ENCODE assay signal across 8 cellular contexts in genomic region chr20:56358600-56359211, GRCh38. TPM values are rescaled to one million over a fixed set of nuclear protein-coding genes. Genes with fewer than 3 reads are reported as not detected.
DNase-seq lines count a peak whose midpoint lies in the region; TF ChIP-seq lines count a peak whose summit lies in the region.

A gene with protein sequence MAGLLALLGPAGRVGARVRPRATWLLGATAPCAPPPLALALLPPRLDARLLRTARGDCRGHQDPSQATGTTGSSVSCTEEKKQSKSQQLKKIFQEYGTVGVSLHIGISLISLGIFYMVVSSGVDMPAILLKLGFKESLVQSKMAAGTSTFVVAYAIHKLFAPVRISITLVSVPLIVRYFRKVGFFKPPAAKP (plus strand): TSS chr20:56358974. CDS start chr20:56359006, 32 bp downstream.

- no peaks in the 10 kb centered on the region for H3K36me3 ChIP-seq in CD4-positive, alpha-beta memory T cell (ENCODE audit: insufficient read depth, low read length)

- peak within 1 kb of the TSS; percentile 29 to 88 (median 86) for H3K27ac Mint-ChIP-seq in CD4-positive, alpha-beta memory T cell
- no peak within 1 kb of the TSS for H3K27ac Mint-ChIP-seq in endothelial cell (ENCODE audit: unreplicated experiment)
- H3K27ac Mint-ChIP-seq in mesothelial cell of epicardium: peak within 1 kb of the TSS; percentile 96

- no peaks in the 10 kb centered on the region for H3K27me3 ChIP-seq in CD4-positive, alpha-beta memory T cell (ENCODE audit: insufficient read depth, low read length)

- peak within 1 kb of the TSS; percentile 52 to 81 for H3K4me3 ChIP-seq in CD4-positive, alpha-beta memory T cell (ENCODE audit: low read length in 2 of 2)

- H3K9me3 Mint-ChIP-seq in CD4-positive, alpha-beta memory T cell: no peaks in the 10 kb centered on the region
- H3K9me3 Mint-ChIP-seq in endothelial cell (ENCODE audit: unreplicated experiment) (no peaks in the 10 kb centered on the region), mesothelial cell of epicardium (no peaks in the 10 kb centered on the region)

- H3K27me3 Mint-ChIP-seq in CD4-positive, alpha-beta memory T cell: no peaks in the 10 kb centered on the region
- H3K27me3 Mint-ChIP-seq in endothelial cell (ENCODE audit: unreplicated experiment): peaks cover 4% of the 10 kb centered on the region
- H3K27me3 Mint-ChIP-seq in mesothelial cell of epicardium (ENCODE audit: low read depth): peaks cover 3% of the 10 kb centered on the region

- POLR2A ChIA-PET in CD4-positive, alpha-beta memory T cell (lab: Charles Lee; ENCODE audit: partially characterized antibody): interaction anchor here (0.9 to 4.3 kb wide), 10 partner anchors 14 to 1033 kb away, joined by 3 to 47 read pairs (median 4); partner anchors contain the start of genes AURKA, CSTF1 and RTF2

- peaks cover 0 to 4% of the 10 kb centered on the region in 2 donors for H3K36me3 Mint-ChIP-seq in CD4-positive, alpha-beta memory T cell
- peaks cover 10% of the 10 kb centered on the region for H3K36me3 Mint-ChIP-seq in endothelial cell (ENCODE audit: low read depth, unreplicated experiment)
- no peaks in the 10 kb centered on the region for H3K36me3 Mint-ChIP-seq in mesothelial cell of epicardium

- DNase-seq in CD4-positive, alpha-beta memory T cell: peak; percentile 80 to 85 (median 82)
- DNase-seq in GM20000 (ENCODE audit: low spot score) (peak; percentile 97), HS-5 (ENCODE audit: low read depth) (peak; percentile 37), NOMO-1 treated with dmso at 0.1 percent for 144 hours (lab: John Stamatoyannopoulos, UW; ENCODE audit: unreplicated experiment) (peak; percentile 69), activated T-cell treated with anti-CD3 and anti-CD28 coated beads for 1 hour (ENCODE audit: low read depth) (peak; percentile 71), endothelial cell (ENCODE audit: low spot score) (peak; percentile 87), mesothelial cell of epicardium (ENCODE audit: low spot score in 2 of 2, unreplicated experiment in 2 of 2) (peak; percentile 76 to 81)
- peak; percentile 57 to 60 for DNase-seq in stimulated activated CD8-positive, alpha-beta memory T cell treated with anti-CD3 and anti-CD28 coated beads, Interleukin-15, amount 100 ng/mL, for 4 hours (ENCODE audit: low read depth in 2 of 2)

- TF ChIP-seq CTCF in GM20000 (IDR thresholded peaks at IDR 0.05; ENCODE audit: extremely low read depth, missing control alignments) (no peak), endothelial cell (IDR thresholded peaks at IDR 0.05; ENCODE audit: unreplicated experiment) (no peak), mesothelial cell of epicardium (IDR thresholded peaks at IDR 0.05; ENCODE audit: unreplicated experiment) (no peak)

- peaks cover 12% of the 10 kb centered on the region for H3K4me1 ChIP-seq in CD4-positive, alpha-beta memory T cell (ENCODE audit: insufficient read depth, low read length)

- no peaks in the 10 kb centered on the region for H3K9me3 ChIP-seq in CD4-positive, alpha-beta memory T cell (ENCODE audit: control insufficient read depth in 1 of 2, low read length in 2 of 2)

- peaks cover 10 to 36% (median 25%) of the 10 kb centered on the region in 4 donors for H3K4me1 Mint-ChIP-seq in CD4-positive, alpha-beta memory T cell
- H3K4me1 Mint-ChIP-seq in endothelial cell (ENCODE audit: unreplicated experiment): peaks cover 6% of the 10 kb centered on the region
- peaks cover 20% of the 10 kb centered on the region for H3K4me1 Mint-ChIP-seq in mesothelial cell of epicardium

- intact Hi-C loops in CD4-positive, alpha-beta memory T cell (cut with micrococcal nuclease): loop anchor here (1.0 to 10.0 kb wide), 2 partner anchors 34 to 1356 kb away; partner anchors contain the start of genes AURKA, CSTF1 and PMEPA1

- H3K27ac ChIP-seq in CD4-positive, alpha-beta memory T cell (ENCODE audit: low read depth, low read length): peak within 1 kb of the TSS; percentile 49

- H3K4me3 Mint-ChIP-seq in CD4-positive, alpha-beta memory T cell: peak within 1 kb of the TSS; percentile 90 to 94 (median 92)
- H3K4me3 Mint-ChIP-seq in endothelial cell (ENCODE audit: unreplicated experiment) (peak within 1 kb of the TSS; percentile 88), mesothelial cell of epicardium (peak within 1 kb of the TSS; percentile 91)

- CTCF ChIA-PET in CD4-positive, alpha-beta memory T cell (lab: Charles Lee; ENCODE audit: partially characterized antibody): interaction anchor here (0.6 to 2.0 kb wide), 4 partner anchors 9 to 34 kb away, joined by 3 to 10 read pairs (median 3); partner anchors contain the start of genes AURKA and CSTF1

RNA-seq across cellular contexts. Expression of the gene that starts here (rescaled TPM):
- 10 to 100 TPM; 28.7 to 32.0 TPM for total RNA-seq in CD4-positive, alpha-beta memory T cell
- 10 to 100 TPM; 38.7 to 38.8 TPM for polyA plus RNA-seq in CD4-positive, alpha-beta memory T cell
- 20.1 TPM for total RNA-seq in endothelial cell (ENCODE audit: unreplicated experiment)
- total RNA-seq in mesothelial cell of epicardium: 64.9 to 66.9 TPM (median 66.4 TPM) in 3 replicates

Comparison
In these comparisons a context has a peak if more than half of its experiments do, and no peak if none do; other contexts are left out.
1. Peak in every context shown above with its lines: DNase-seq, H3K4me3 ChIP-seq and H3K27ac ChIP-seq.
2. DNase-seq: peak in every context shown above with its lines; median percentile 97 in GM20000; 87 in endothelial cell; 82 in CD4-positive, alpha-beta memory T cell; 78 in mesothelial cell of epicardium; 71 in activated T-cell treated with anti-CD3 and anti-CD28 coated beads for 1 hour; 69 in NOMO-1 treated with dmso at 0.1 percent for 144 hours; 58 in stimulated activated CD8-positive, alpha-beta memory T cell treated with anti-CD3 and anti-CD28 coated beads, Interleukin-15, amount 100 ng/mL, for 4 hours; 37 in HS-5.